Comparison of ENCODE assay signal across 27 cellular contexts in genomic region chr5:74586831-74587230, GRCh38.
"Had no signal": no experiment of that assay in that cellular context is flagged by ENCODE, and none has a peak within 500 bp of the region (broad histone marks: within the 10 kb centered on the region; RNA-seq: fewer than 3 reads in every experiment).

No MANE protein-coding gene starts in this region.

- H3K4me3 Mint-ChIP-seq: activated naive CD4-positive, alpha-beta T cell treated with anti-CD3 and anti-CD28 coated beads for 36 hours; activated naive CD8-positive, alpha-beta T cell treated with anti-CD3 and anti-CD28 coated beads for 36 hours; effector memory CD8-positive, alpha-beta T cell; nephron progenitor cell; T-helper 2 cell treated with Interferon-gamma antibody and Interleukin-4, amounts not matched to agents 5 μg/mL and 100 μg/mL, for 36 hours had no signal

- H3K9ac ChIP-seq: parathyroid adenoma had no signal

- H3K36me3 ChIP-seq: adrenal gland, transverse colon, uterus had no signal

- H3K4me1 ChIP-seq: adrenal gland, psoas muscle, uterus had no signal

- H3K4me3 ChIP-seq: adrenal gland, body of pancreas, coronary artery, hepatocyte, psoas muscle, transverse colon, uterus had no signal

- DNase-seq: activated CD4-positive, alpha-beta T cell treated with anti-CD3 and anti-CD28 coated beads for 4 hours; activated CD4-positive, alpha-beta T cell treated with anti-CD3 and anti-CD28 coated beads, Interleukin-2, amount 50 U/mL, for 4 hours; activated CD4-positive, CD25-positive, alpha-beta regulatory T cell; activated effector memory CD4-positive, alpha-beta T cell treated with anti-CD3 and anti-CD28 coated beads, Interleukin-2, amount 50 U/mL, for 16 hours; activated naive CD4-positive, alpha-beta T cell treated with anti-CD3 and anti-CD28 coated beads for 36 hours; activated naive CD8-positive, alpha-beta T cell treated with anti-CD3 and anti-CD28 coated beads for 36 hours; adrenal gland; aorta; body of pancreas; cerebellar nuclear complex; effector memory CD8-positive, alpha-beta T cell; islet precursor cell; left cardiac atrium; mesenchymal stem cell; nephron progenitor cell; occipital lobe; psoas muscle; right cardiac atrium; stimulated activated naive CD4-positive, alpha-beta T cell; T-helper 1 cell; transverse colon; uterus had no signal

- H3K4me1 Mint-ChIP-seq: activated naive CD8-positive, alpha-beta T cell treated with anti-CD3 and anti-CD28 coated beads for 36 hours had no signal

- H3K27ac Mint-ChIP-seq: activated naive CD4-positive, alpha-beta T cell treated with anti-CD3 and anti-CD28 coated beads for 36 hours; activated naive CD8-positive, alpha-beta T cell treated with anti-CD3 and anti-CD28 coated beads for 36 hours; effector memory CD8-positive, alpha-beta T cell; T-helper 2 cell treated with Interferon-gamma antibody and Interleukin-4, amounts not matched to agents 5 μg/mL and 100 μg/mL, for 36 hours had no signal

- H3K27me3 ChIP-seq: adrenal gland, body of pancreas, hepatocyte, transverse colon, uterus had no signal

- H3K36me3 Mint-ChIP-seq: activated naive CD8-positive, alpha-beta T cell treated with anti-CD3 and anti-CD28 coated beads for 36 hours had no signal

- H3K27ac ChIP-seq: adrenal gland, body of pancreas, hepatocyte, parathyroid adenoma, psoas muscle, transverse colon, uterus had no signal

- ATAC-seq: body of pancreas; effector memory CD8-positive, alpha-beta T cell; esophagus mucosa; left cardiac atrium; psoas muscle; right cardiac atrium had no signal

- H3K9me3 ChIP-seq: adrenal gland, body of pancreas, psoas muscle, transverse colon, uterus had no signal

- H3K9me3 Mint-ChIP-seq: activated naive CD4-positive, alpha-beta T cell treated with anti-CD3 and anti-CD28 coated beads for 36 hours; activated naive CD8-positive, alpha-beta T cell treated with anti-CD3 and anti-CD28 coated beads for 36 hours; effector memory CD8-positive, alpha-beta T cell; nephron progenitor cell; T-helper 2 cell treated with Interferon-gamma antibody and Interleukin-4, amounts not matched to agents 5 μg/mL and 100 μg/mL, for 36 hours had no signal
